ENCODE assay signal across 19 cellular contexts in genomic region chr4:15638418-15638817, GRCh38. TPM values are rescaled to one million over a fixed set of nuclear protein-coding genes. Genes with fewer than 3 reads are reported as not detected.
A peak's percentile ranks its signal among the peaks of the same experiment; 100 is the strongest.
DNase-seq lines count a peak whose midpoint lies in the region; ATAC-seq, FAIRE-seq and TF ChIP-seq lines count a peak whose summit lies in the region.
"Had no signal": no experiment of that assay in that cellular context is flagged by ENCODE, and none has a peak within 500 bp of the region (broad histone marks: within the 10 kb centered on the region; RNA-seq: fewer than 3 reads in every experiment).

No MANE protein-coding gene starts in this region.

- no peaks in the 10 kb centered on the region for H4K20me1 ChIP-seq in OCI-LY7 (ENCODE audit: insufficient read depth, low read length)

- 87% methylated on average over 6 of the region's 6 CpGs for WGBS in A549 (ENCODE audit: missing lambda C conversion rate)

- BruUV-seq in OCI-LY7 (replicated peaks; lab: Mats Ljungman, UMichigan): no TSS peak

- TF ChIP-seq POLR2A in A549 (IDR thresholded peaks at IDR 0.05; ENCODE audit: low read length): no peak

- DNase-seq in A549 (ENCODE audit: low read depth in 1 of 2, low spot score in 1 of 2): no peak
- DNase-seq in GM19239 (ENCODE audit: insufficient read length, low spot score): no peak
- no peak for DNase-seq in OCI-LY7 (ENCODE audit: low spot score)
- DNase-seq in NCI-H1048 (lab: John Stamatoyannopoulos, UW): no peak
- DNase-seq: Caco-2; CD4-positive, CD25-positive, alpha-beta regulatory T cell; CD8-positive, alpha-beta T cell; DMS153; DND-41; HFFc6 had no signal

- H3K4me2 ChIP-seq in A549 (no peak overlapping the region), OCI-LY7 (ENCODE audit: low read length) (no peak overlapping the region)
- H3K4me2 ChIP-seq: BLaER1, GM23338 had no signal

- FAIRE-seq in A549 (lab: Jason Lieb, UNC): no peak
- peak; percentile 11 for FAIRE-seq in GM19239 (lab: Jason Lieb, UNC)
- FAIRE-seq: G401.6, GM12892, H54 had no signal

- TF ChIP-seq EP300 in A549 (IDR thresholded peaks at IDR 0.05): no peak

- H3K36me3 ChIP-seq in OCI-LY7 (ENCODE audit: insufficient read depth, low read length): peaks cover 80% of the 10 kb centered on the region

- POLR2A ChIA-PET in A549 (lab: Yijun Ruan, JAX): no interaction called here
- POLR2A ChIA-PET in OCI-LY7 (lab: Charles Lee): interaction anchor here (0.6 to 2.2 kb wide), 3 partner anchors 15 to 435 kb away, joined by 3 to 4 read pairs (median 4); no protein-coding TSS in a partner anchor

- CTCF ChIA-PET in A549 (lab: Yijun Ruan, JAX) (no interaction called here), OCI-LY7 (lab: Charles Lee; ENCODE audit: unreplicated experiment) (no interaction called here)

- intact Hi-C loops in OCI-LY7 (cut with micrococcal nuclease; ENCODE audit: unreplicated experiment): no loop called here

- no peak overlapping the region for H2AFZ ChIP-seq in OCI-LY7 (ENCODE audit: low read length)
- H2AFZ ChIP-seq: GM23338 had no signal

- H3K79me2 ChIP-seq in OCI-LY7 (ENCODE audit: insufficient read depth, low read depth, low read length): peaks cover 4% of the 10 kb centered on the region; the same call in 1 of the 2 replicates

- TF ChIP-seq RAD21 in A549 (conservative IDR thresholded peaks at IDR 0.05 in 1 of 2, IDR thresholded peaks at IDR 0.05 in 1 of 2): no peak

- H3K4me1 ChIP-seq in A549: no peaks in the 10 kb centered on the region
- H3K4me1 ChIP-seq in OCI-LY7 (ENCODE audit: insufficient read depth, low read length, poor library complexity, severe bottlenecking): no peaks in the 10 kb centered on the region
- H3K4me1 ChIP-seq: BLaER1, Caco-2, HAP-1 had no signal

- H3K9me3 ChIP-seq in A549 (no peaks in the 10 kb centered on the region), OCI-LY7 (ENCODE audit: low read length) (no peaks in the 10 kb centered on the region)
- H3K9me3 ChIP-seq: Caco-2, HAP-1 had no signal

- no peak overlapping the region for H3K4me3 ChIP-seq in A549
- H3K4me3 ChIP-seq in OCI-LY7 (ENCODE audit: low read depth, low read length, poor library complexity, severe bottlenecking): no peak overlapping the region
- H3K4me3 ChIP-seq: BLaER1, GM23338, HAP-1 had no signal

- no peaks in the 10 kb centered on the region for H3K9me2 ChIP-seq in OCI-LY7 (ENCODE audit: insufficient read depth, low read length)

- ATAC-seq in A549: no peak
- ATAC-seq in HG03342 (IDR thresholded peaks at IDR 0.05; ENCODE audit: unreplicated experiment): no peak
- ATAC-seq: CD8-positive, alpha-beta T cell; GM23338 had no signal

- no peak for TF ChIP-seq CTCF in A549 (IDR thresholded peaks at IDR 0.05)
- TF ChIP-seq CTCF in VCaP (conservative IDR thresholded peaks at IDR 0.05): no peak
- TF ChIP-seq CTCF in OCI-LY7 (conservative IDR thresholded peaks at IDR 0.05; ENCODE audit: low read length): no peak

- H3K27ac ChIP-seq in A549: no peak overlapping the region
- peak overlapping the region; percentile 55 for H3K27ac ChIP-seq in VCaP
- H3K27ac ChIP-seq in OCI-LY7 (ENCODE audit: low read depth, low read length, poor library complexity, severe bottlenecking): no peak overlapping the region
- H3K27ac ChIP-seq: BLaER1, C4-2B had no signal

TF ChIP-seq in A549, 52 proteins besides CTCF, POLR2A, EP300 and RAD21:
- TF ChIP-seq CHD2 (IDR thresholded peaks at IDR 0.05; ENCODE audit: low read length, partially characterized antibody) (no peak), HOXB5 (CRISPR knock-in tag; IDR thresholded peaks at IDR 0.05) (no peak), MAX (IDR thresholded peaks at IDR 0.05) (no peak), CBX2 (IDR thresholded peaks at IDR 0.05; ENCODE audit: borderline replicate concordance, low read depth) (no peak), FOSB (CRISPR knock-in tag; IDR thresholded peaks at IDR 0.05) (no peak), MYC (IDR thresholded peaks at IDR 0.05; ENCODE audit: borderline replicate concordance, low read length) (no peak), ZNF302 (CRISPR knock-in tag; IDR thresholded peaks at IDR 0.05) (no peak), CEBPB (IDR thresholded peaks at IDR 0.05) (peak; percentile 28 to 53; a peak in 2 of 4 replicates)

RNA-seq across cellular contexts. Expression of gene FBXL5, which starts 16.7 kb away (rescaled TPM):
- polyA plus RNA-seq in A549 (2011; rRNA removed): 33.0 and 45.4 TPM in 2 replicates
- polyA plus RNA-seq in A549 (2012; cell fraction: cytosol; rRNA removed): 13.0 and 14.3 TPM in 2 replicates
- polyA plus RNA-seq in A549 (2012; cell fraction: nucleus; rRNA removed): 6.4 and 10.1 TPM in 2 replicates
- 44.2 to 46.7 TPM (median 44.2 TPM) in 3 replicates for polyA plus RNA-seq in A549 (2017; fragmentation: RNase III; extraction: RNeasy Plus Mini Kit Qiagen cat#74134 plus additional on column Dnase treatment)
- 31.1 and 35.3 TPM in 2 replicates for polyA minus RNA-seq in A549 (2011; rRNA and poly(A)+ RNA removed)
- 73.9 and 102 TPM in 2 replicates for total RNA-seq in OCI-LY7 (2014; rRNA removed; shearing (Covaris generic))
- total RNA-seq in OCI-LY7 (2022): 43.5 and 50.5 TPM in 2 replicates

RNA-seq across cellular contexts. Expression of gene FAM200B, which starts 43.2 kb away (rescaled TPM):
- polyA plus RNA-seq in A549 (2011; rRNA removed) (32.7 and 40.8 TPM in 2 replicates), A549 (2017; fragmentation: RNase III; extraction: RNeasy Plus Mini Kit Qiagen cat#74134 plus additional on column Dnase treatment) (40.9 to 41.9 TPM (median 41.6 TPM) in 3 replicates)
- 18.8 and 21.4 TPM in 2 replicates for polyA plus RNA-seq in A549 (2012; cell fraction: cytosol; rRNA removed)
- 6.7 and 14.4 TPM in 2 replicates for polyA plus RNA-seq in A549 (2012; cell fraction: nucleus; rRNA removed)
- polyA minus RNA-seq in A549 (2011; rRNA and poly(A)+ RNA removed): 4.5 and 4.8 TPM in 2 replicates
- total RNA-seq in OCI-LY7 (2014; rRNA removed; shearing (Covaris generic)): 11.0 and 11.5 TPM in 2 replicates
- total RNA-seq in OCI-LY7 (2022): 25.0 and 31.7 TPM in 2 replicates
